9 cellular contexts compared by ENCODE assay signal in the genomic region with DNA sequence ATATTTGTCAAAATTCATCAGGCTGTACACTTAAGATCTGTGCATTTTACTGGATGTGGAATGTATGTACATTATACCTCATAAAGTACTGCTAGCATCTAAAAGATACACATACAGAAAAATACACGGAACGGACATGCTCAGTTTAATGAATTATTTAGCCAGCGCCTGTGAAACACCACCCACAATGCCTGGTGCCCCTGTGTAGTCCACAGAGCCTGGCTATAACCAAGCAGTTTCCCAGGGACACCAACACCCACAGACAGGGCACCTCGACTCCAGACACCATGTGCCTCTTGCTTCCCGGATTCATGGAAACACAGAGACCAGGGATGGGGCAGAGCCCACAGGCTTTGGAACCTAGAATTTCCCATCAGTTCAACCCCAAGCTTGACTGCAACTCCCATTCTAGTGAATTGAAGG. TPM values are rescaled to one million over a fixed set of nuclear protein-coding genes. Genes with fewer than 3 reads are reported as not detected.
A peak's percentile ranks its signal among the peaks of the same experiment; 100 is the strongest.
DNase-seq lines count a peak whose midpoint lies in the region; ATAC-seq and TF ChIP-seq lines count a peak whose summit lies in the region.
"Had no signal": no experiment of that assay in that cellular context is flagged by ENCODE, and none has a peak within 500 bp of the region (broad histone marks: within the 10 kb centered on the region; RNA-seq: fewer than 3 reads in every experiment).

No MANE protein-coding gene starts in this region.

- no peaks in the 10 kb centered on the region for H3K9me3 Mint-ChIP-seq in stimulated activated memory B cell treated with anti-CD40 and anti-IgM and Interleukin-4, amounts not matched to agents 10 μg/mL and 1 μg/mL and 100 μg/mL, for 72 hours

- H3K27ac ChIP-seq in esophagus squamous epithelium, result peak overlapping the region; percentile 58 to 100 (median 80)

- no peaks in the 10 kb centered on the region for H3K36me3 ChIP-seq in esophagus squamous epithelium

- no peak for TF ChIP-seq CTCF in esophagus squamous epithelium (IDR thresholded peaks at IDR 0.05)

- peaks cover 39% of the 10 kb centered on the region for H3K4me1 Mint-ChIP-seq in stimulated activated memory B cell treated with anti-CD40 and anti-IgM and Interleukin-4, amounts not matched to agents 10 μg/mL and 1 μg/mL and 100 μg/mL, for 72 hours

- no peak for TF ChIP-seq POLR2A in esophagus squamous epithelium (IDR thresholded peaks at IDR 0.05)

- intact Hi-C loops in esophagus squamous epithelium (cut with DNase I), result no loop called here

- DNase-seq in esophagus squamous epithelium (lab: John Stamatoyannopoulos, UW), result no peak
- no peak for DNase-seq in GM03348 (ENCODE audit: low spot score)
- DNase-seq in central memory CD4-positive, alpha-beta T cell, result no peak
- no peak for DNase-seq in HuH-7 (ENCODE audit: low spot score)

- peak; percentile 42 for ATAC-seq in GM19452 (IDR thresholded peaks at IDR 0.05; ENCODE audit: unreplicated experiment)
- ATAC-seq in HG03571 (IDR thresholded peaks at IDR 0.05; ENCODE audit: unreplicated experiment), result peak; percentile 28
- peak; percentile 67 for ATAC-seq in stimulated activated memory B cell treated with anti-CD40 and anti-IgM and Interleukin-4, amounts not matched to agents 10 μg/mL and 1 μg/mL and 100 μg/mL, for 72 hours
- no peak for ATAC-seq in GM21367 (IDR thresholded peaks at IDR 0.05; ENCODE audit: unreplicated experiment)

- H3K9me3 ChIP-seq in esophagus squamous epithelium, result no peaks in the 10 kb centered on the region

- no peaks in the 10 kb centered on the region for H3K27me3 Mint-ChIP-seq in stimulated activated memory B cell treated with anti-CD40 and anti-IgM and Interleukin-4, amounts not matched to agents 10 μg/mL and 1 μg/mL and 100 μg/mL, for 72 hours

- H3K4me3 Mint-ChIP-seq in stimulated activated memory B cell treated with anti-CD40 and anti-IgM and Interleukin-4, amounts not matched to agents 10 μg/mL and 1 μg/mL and 100 μg/mL, for 72 hours, result peak overlapping the region; percentile 57

- H3K4me3 ChIP-seq in esophagus squamous epithelium, result peak overlapping the region in 2 of 4 donors; percentile 13 to 45

- H3K27me3 ChIP-seq in esophagus squamous epithelium, result no peaks in the 10 kb centered on the region

- H3K4me1 ChIP-seq in esophagus squamous epithelium, result peaks cover 21 to 70% (median 53%) of the 10 kb centered on the region in 3 donors

- WGBS in esophagus squamous epithelium, 2 donors, result 61 to 74% methylated on average over 5 of the region's 5 CpGs

- H3K36me3 Mint-ChIP-seq in stimulated activated memory B cell treated with anti-CD40 and anti-IgM and Interleukin-4, amounts not matched to agents 10 μg/mL and 1 μg/mL and 100 μg/mL, for 72 hours, result no peaks in the 10 kb centered on the region

- peak overlapping the region; percentile 88 for H3K27ac Mint-ChIP-seq in stimulated activated memory B cell treated with anti-CD40 and anti-IgM and Interleukin-4, amounts not matched to agents 10 μg/mL and 1 μg/mL and 100 μg/mL, for 72 hours

RNA-seq across cellular contexts. Expression of gene ARMC12, which starts 17.4 kb away (rescaled TPM):
- 1 to 10 TPM in 1 of 4 donors, under 1 TPM in 1, not detected in 2; 0.26 to 1.5 TPM for total RNA-seq in esophagus squamous epithelium
- total RNA-seq: RPMI7951 had no signal

RNA-seq across cellular contexts. Expression of gene FKBP5, which starts 30.7 kb away (rescaled TPM):
- total RNA-seq in esophagus squamous epithelium, result 100 to 1,000 TPM in 2 of 4 donors, 10 to 100 TPM in 2; 65.0 to 273 (median 103) TPM

RNA-seq across cellular contexts. Expression of gene CLPSL2, which starts 57.0 kb away (rescaled TPM):
- not detected for total RNA-seq in esophagus squamous epithelium
- total RNA-seq: RPMI7951 had no signal
